In the genomic region with DNA sequence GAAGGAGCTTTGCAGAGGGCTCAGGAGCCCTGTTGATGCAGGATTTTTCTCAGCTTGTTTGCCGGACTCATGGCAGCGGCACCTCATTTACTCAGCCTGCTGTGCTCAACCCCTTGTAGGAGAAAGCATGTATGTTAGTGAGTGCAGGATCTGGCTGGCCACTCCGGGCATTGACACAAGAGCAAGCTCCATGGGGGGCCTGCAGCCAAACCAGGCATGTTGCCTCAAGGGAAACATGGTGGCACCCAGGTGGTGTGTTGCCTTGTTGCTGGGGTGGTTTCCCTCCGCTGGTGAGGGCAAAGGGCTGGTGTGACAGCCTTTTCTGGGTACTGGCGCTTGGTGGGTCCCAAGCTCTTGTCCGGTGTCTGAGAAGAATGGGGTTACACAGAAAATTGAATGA, we compare ENCODE assay signal across 25 cellular contexts.
"Had no signal": no experiment of that assay in that cellular context is flagged by ENCODE, and none has a peak within 500 bp of the region (broad histone marks: within the 10 kb centered on the region; RNA-seq: fewer than 3 reads in every experiment).

No MANE protein-coding gene starts in this region.

- H3K9me3 ChIP-seq: esophagus squamous epithelium, gastroesophageal sphincter, mucosa of descending colon, sigmoid colon, upper lobe of left lung had no signal

- H3K27me3 ChIP-seq: esophagus squamous epithelium, gastroesophageal sphincter, sigmoid colon, upper lobe of left lung had no signal

- H3K27me3 Mint-ChIP-seq: progenitor cell of endocrine pancreas had no signal

- H3K27ac Mint-ChIP-seq: activated naive CD4-positive, alpha-beta T cell treated with anti-CD3 and anti-CD28 coated beads, Interleukin-2, amount 10 ng/mL, durations not matched to agents 7 days and 5 days; memory B cell; progenitor cell of endocrine pancreas; T-cell; T-helper 2 cell treated with Interferon-gamma antibody and Interleukin-4, amounts not matched to agents 5 μg/mL and 100 μg/mL, for 36 hours had no signal

- ATAC-seq: activated T-cell treated with anti-CD3 and anti-CD28 coated beads, Interleukin-2, amount 50 U/mL, for 4 hours; gastroesophageal sphincter; left cardiac atrium; mucosa of descending colon; T-cell had no signal

- H3K4me3 Mint-ChIP-seq: activated naive CD4-positive, alpha-beta T cell treated with anti-CD3 and anti-CD28 coated beads, Interleukin-2, amount 10 ng/mL, durations not matched to agents 7 days and 5 days; activated T-cell treated with anti-CD3 and anti-CD28 coated beads, Interleukin-2, amount 50 U/mL, for 4 hours; memory B cell; T-cell; T-helper 2 cell treated with Interferon-gamma antibody and Interleukin-4, amounts not matched to agents 5 μg/mL and 100 μg/mL, for 36 hours had no signal

- H3K9me3 Mint-ChIP-seq: activated naive CD4-positive, alpha-beta T cell treated with anti-CD3 and anti-CD28 coated beads, Interleukin-2, amount 10 ng/mL, durations not matched to agents 7 days and 5 days; activated T-cell treated with anti-CD3 and anti-CD28 coated beads, Interleukin-2, amount 50 U/mL, for 4 hours; memory B cell; T-cell; T-helper 2 cell treated with Interferon-gamma antibody and Interleukin-4, amounts not matched to agents 5 μg/mL and 100 μg/mL, for 36 hours had no signal

- H3K4me3 ChIP-seq: coronary artery, esophagus squamous epithelium, gastroesophageal sphincter, mucosa of descending colon, sigmoid colon, upper lobe of left lung had no signal

- H3K4me1 ChIP-seq: esophagus squamous epithelium, gastroesophageal sphincter, sigmoid colon, upper lobe of left lung had no signal

- H3K36me3 ChIP-seq: esophagus squamous epithelium, gastroesophageal sphincter, upper lobe of left lung, WERI-Rb-1 had no signal

- H3K27ac ChIP-seq: coronary artery, esophagus squamous epithelium, gastroesophageal sphincter, sigmoid colon, upper lobe of left lung, WERI-Rb-1 had no signal

- H3K36me3 Mint-ChIP-seq: activated naive CD4-positive, alpha-beta T cell treated with anti-CD3 and anti-CD28 coated beads, Interleukin-2, amount 10 ng/mL, durations not matched to agents 7 days and 5 days; memory B cell; T-cell had no signal

- H3K4me1 Mint-ChIP-seq: activated naive CD4-positive, alpha-beta T cell treated with anti-CD3 and anti-CD28 coated beads, Interleukin-2, amount 10 ng/mL, durations not matched to agents 7 days and 5 days; memory B cell; T-cell had no signal

- DNase-seq: activated CD4-positive, alpha-beta T cell treated with anti-CD3 and anti-CD28 coated beads for 1 hour; activated CD4-positive, alpha-beta T cell treated with anti-CD3 and anti-CD28 coated beads, Interleukin-2, amount 50 U/mL, for 1 hour; activated CD8-positive, alpha-beta memory T cell treated with anti-CD3 and anti-CD28 coated beads, Interleukin-2, amount 50 U/mL, for 48 hours; activated naive CD4-positive, alpha-beta T cell treated with anti-CD3 and anti-CD28 coated beads, Interleukin-2, amount 10 ng/mL, durations not matched to agents 7 days and 5 days; activated T-cell treated with anti-CD3 and anti-CD28 coated beads, Interleukin-2, amount 50 U/mL, for 4 hours; amygdala; cerebellar nuclear complex; esophagus squamous epithelium; head of caudate nucleus; hypothalamus; islet precursor cell; left cardiac atrium; mucosa of descending colon; retina; sigmoid colon; stimulated activated CD4-positive, alpha-beta T cell treated with anti-CD3 and anti-CD28 coated beads, Interleukin-2, amount 100 ng/mL, for 48 hours; stimulated activated naive CD4-positive, alpha-beta T cell treated with Interleukin-2 at 50 U/mL for 16 hours; T-cell; upper lobe of left lung; WERI-Rb-1 had no signal
